1 cellular context compared by ENCODE assay signal in the genomic region with DNA sequence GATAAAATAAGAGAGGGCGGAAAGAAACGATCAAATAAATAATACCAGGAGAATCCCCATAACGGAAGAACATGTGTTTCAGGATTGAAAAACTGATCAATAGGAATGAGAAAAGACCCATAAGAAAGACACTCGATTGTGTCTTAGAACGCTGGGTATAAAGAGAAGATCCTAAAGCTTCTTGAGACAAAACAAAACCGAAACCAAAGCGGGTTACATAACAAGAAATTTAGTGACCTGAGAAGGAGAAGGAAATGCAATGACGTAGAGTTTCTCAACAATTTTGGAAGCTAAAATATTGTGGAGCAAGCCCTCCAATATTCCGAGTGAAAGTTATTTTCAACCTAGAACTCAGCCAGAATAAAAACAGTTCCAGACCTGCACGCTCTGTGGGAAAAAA.
TF ChIP-seq lines count a peak whose summit lies in the region.

No MANE protein-coding gene starts in this region.

TF ChIP-seq in K562, 482 proteins besides CTCF, POLR2A, EP300 and RAD21 (continued from another document):
- TF ChIP-seq ATF7 (IDR thresholded peaks at IDR 0.05) (0 out of 2 replicates have a peak, but pooled peaks have one; percentile 30), CEBPB (tag; IDR thresholded peaks at IDR 0.05) (0 out of 2 replicates have a peak, but pooled peaks have one; percentile 15), ASH1L (IDR thresholded peaks at IDR 0.05; ENCODE audit: borderline replicate concordance, low read depth, partially characterized antibody) (no peak), MXI1 (IDR thresholded peaks at IDR 0.05; ENCODE audit: low read depth, low read length) (no peak)
